In the genomic region with DNA sequence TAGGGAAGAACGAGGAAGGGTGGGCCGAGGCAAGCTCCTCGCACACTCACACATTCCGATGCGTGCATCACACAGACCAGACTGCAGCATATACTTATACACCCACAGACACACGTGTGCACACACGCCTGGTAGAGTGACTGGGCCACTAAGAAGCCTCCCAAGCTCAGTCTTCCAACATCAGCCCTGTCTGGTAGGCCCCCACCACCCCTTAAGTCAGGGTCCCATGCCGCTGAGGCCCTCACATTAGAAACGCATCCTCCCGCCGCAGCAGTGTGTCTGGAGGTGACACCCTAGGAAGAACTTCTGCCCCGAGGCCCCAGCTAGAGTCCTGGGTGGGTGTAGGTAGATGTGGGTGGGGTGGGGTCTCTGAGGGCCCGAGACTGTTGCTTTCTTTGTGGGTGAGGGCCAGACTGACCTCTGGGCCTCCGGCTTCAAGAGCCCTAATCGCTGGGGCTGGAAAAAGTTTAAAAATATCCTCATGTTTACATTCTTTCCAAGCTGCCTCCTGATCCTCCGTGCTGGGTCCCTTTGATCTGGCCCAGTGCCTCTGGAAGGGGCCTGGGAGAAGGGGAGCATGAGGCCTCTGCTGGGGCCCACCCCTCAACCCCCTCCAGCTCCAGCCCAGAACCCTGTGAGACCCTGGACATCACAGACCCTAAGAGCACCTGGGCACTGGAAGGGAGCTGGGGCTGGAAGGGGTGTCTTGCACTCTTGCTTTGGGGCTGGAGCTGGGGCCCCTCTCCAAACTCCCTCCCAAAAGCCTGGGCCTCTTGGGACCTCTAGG, we compare ENCODE assay signal across 10 cellular contexts. TPM values are rescaled to one million over a fixed set of nuclear protein-coding genes. Genes with fewer than 3 reads are reported as not detected.
A peak's percentile ranks its signal among the peaks of the same experiment; 100 is the strongest.
DNase-seq lines count a peak whose midpoint lies in the region; ATAC-seq and TF ChIP-seq lines count a peak whose summit lies in the region.
"Had no signal": no experiment of that assay in that cellular context is flagged by ENCODE, and none has a peak within 500 bp of the region (broad histone marks: within the 10 kb centered on the region; RNA-seq: fewer than 3 reads in every experiment).

No MANE protein-coding gene starts in this region.

- H3K4me3 Mint-ChIP-seq in activated CD4-positive, alpha-beta T cell treated with anti-CD3 and anti-CD28 coated beads, Interleukin-2, amount 10 ng/mL, durations not matched to agents 7 days and 5 days, result no peak overlapping the region
- H3K4me3 Mint-ChIP-seq in activated CD4-positive, alpha-beta T cell treated with anti-CD3 and anti-CD28 coated beads for 36 hours, result no peak overlapping the region

- H3K27ac ChIP-seq in cardiac muscle cell (peak overlapping the region; percentile 100), muscle layer of duodenum (ENCODE audit: low read length) (peak overlapping the region; percentile 39), aorta (ENCODE audit: low read depth in 1 of 2, low read length in 2 of 2) (peak overlapping the region; percentile 3 to 60)

- no peaks in the 10 kb centered on the region for H3K9me3 Mint-ChIP-seq in activated CD4-positive, alpha-beta T cell treated with anti-CD3 and anti-CD28 coated beads, Interleukin-2, amount 10 ng/mL, durations not matched to agents 7 days and 5 days
- no peaks in the 10 kb centered on the region for H3K9me3 Mint-ChIP-seq in activated CD4-positive, alpha-beta T cell treated with anti-CD3 and anti-CD28 coated beads for 36 hours (ENCODE audit: low read depth)
- H3K9me3 Mint-ChIP-seq: naive thymus-derived CD4-positive, alpha-beta T cell had no signal

- H3K36me3 ChIP-seq in cardiac muscle cell (no peaks in the 10 kb centered on the region), muscle layer of duodenum (ENCODE audit: control insufficient read depth in 1 of 2, insufficient read depth in 2 of 2, low read length in 2 of 2) (no peaks in the 10 kb centered on the region), aorta (ENCODE audit: control insufficient read depth in 1 of 2, insufficient read depth in 2 of 2, low read length in 1 of 2) (no peaks in the 10 kb centered on the region)

- peaks cover 12% of the 10 kb centered on the region for H3K4me1 Mint-ChIP-seq in activated CD4-positive, alpha-beta T cell treated with anti-CD3 and anti-CD28 coated beads, Interleukin-2, amount 10 ng/mL, durations not matched to agents 7 days and 5 days
- peaks cover 6% of the 10 kb centered on the region for H3K4me1 Mint-ChIP-seq in activated CD4-positive, alpha-beta T cell treated with anti-CD3 and anti-CD28 coated beads for 36 hours

- 21 to 34% methylated on average over 16 of the region's 16 CpGs for WGBS in aorta, 2 donors

- peaks cover 2% of the 10 kb centered on the region for H3K27me3 Mint-ChIP-seq in activated CD4-positive, alpha-beta T cell treated with anti-CD3 and anti-CD28 coated beads, Interleukin-2, amount 10 ng/mL, durations not matched to agents 7 days and 5 days
- no peaks in the 10 kb centered on the region for H3K27me3 Mint-ChIP-seq in activated CD4-positive, alpha-beta T cell treated with anti-CD3 and anti-CD28 coated beads for 36 hours
- H3K27me3 Mint-ChIP-seq: naive thymus-derived CD4-positive, alpha-beta T cell had no signal

- no peak for TF ChIP-seq CTCF in cardiac muscle cell (IDR thresholded peaks at IDR 0.05; ENCODE audit: low read depth, low read length)

- POLR2A ChIA-PET in activated CD4-positive, alpha-beta T cell treated with anti-CD3 and anti-CD28 coated beads, Interleukin-2, amount 10 ng/mL, durations not matched to agents 7 days and 5 days (lab: Charles Lee), result no interaction called here
- POLR2A ChIA-PET in activated CD4-positive, alpha-beta T cell treated with anti-CD3 and anti-CD28 coated beads for 36 hours (lab: Charles Lee), result interaction anchor here (1.0 kb wide), 1 partner anchor 32 kb away, joined by 3 read pairs; no protein-coding TSS in a partner anchor

- peak overlapping the region; percentile 13 for H3K27ac Mint-ChIP-seq in activated CD4-positive, alpha-beta T cell treated with anti-CD3 and anti-CD28 coated beads, Interleukin-2, amount 10 ng/mL, durations not matched to agents 7 days and 5 days
- H3K27ac Mint-ChIP-seq in activated CD4-positive, alpha-beta T cell treated with anti-CD3 and anti-CD28 coated beads for 36 hours, result no peak overlapping the region

- no peak for DNase-seq in activated CD4-positive, alpha-beta T cell treated with anti-CD3 and anti-CD28 coated beads, Interleukin-2, amount 10 ng/mL, durations not matched to agents 7 days and 5 days
- DNase-seq in activated CD4-positive, alpha-beta T cell treated with anti-CD3 and anti-CD28 coated beads for 36 hours, result no peak
- DNase-seq in cardiac muscle cell (ENCODE audit: low read depth in 1 of 2, low spot score in 1 of 2), result peak in 1 of 2 donors; percentile 94
- peak in 1 of 2 donors; percentile 57 for DNase-seq in aorta
- DNase-seq in activated CD4-positive, alpha-beta T cell treated with anti-CD3 and anti-CD28 coated beads, Interleukin-2, amount 50 U/mL, for 1 hour, result no peak
- DNase-seq: activated CD4-positive, alpha-beta T cell treated with anti-CD3 and anti-CD28 coated beads for 1 hour had no signal

- CTCF ChIA-PET in activated CD4-positive, alpha-beta T cell treated with anti-CD3 and anti-CD28 coated beads, Interleukin-2, amount 10 ng/mL, durations not matched to agents 7 days and 5 days (lab: Charles Lee), result interaction anchor here (0.6 to 6.4 kb wide), 8 partner anchors 8 to 69 kb away, joined by 3 to 51 read pairs (median 5); partner anchors contain the start of gene RRAD
- CTCF ChIA-PET in activated CD4-positive, alpha-beta T cell treated with anti-CD3 and anti-CD28 coated beads for 36 hours (lab: Charles Lee), result interaction anchor here (0.6 to 2.2 kb wide), 6 partner anchors 7 to 175 kb away, joined by 3 to 9 read pairs (median 4); no protein-coding TSS in a partner anchor

- H3K9me3 ChIP-seq in cardiac muscle cell (ENCODE audit: low read depth) (no peaks in the 10 kb centered on the region), muscle layer of duodenum (ENCODE audit: control insufficient read depth in 1 of 2, low read length in 2 of 2) (no peaks in the 10 kb centered on the region), aorta (ENCODE audit: control insufficient read depth, low read length) (no peaks in the 10 kb centered on the region)

- no peaks in the 10 kb centered on the region for H3K36me3 Mint-ChIP-seq in activated CD4-positive, alpha-beta T cell treated with anti-CD3 and anti-CD28 coated beads, Interleukin-2, amount 10 ng/mL, durations not matched to agents 7 days and 5 days (ENCODE audit: low read depth)
- H3K36me3 Mint-ChIP-seq in activated CD4-positive, alpha-beta T cell treated with anti-CD3 and anti-CD28 coated beads for 36 hours (ENCODE audit: low read depth), result no peaks in the 10 kb centered on the region
- H3K36me3 Mint-ChIP-seq: naive thymus-derived CD4-positive, alpha-beta T cell had no signal

- H3K27me3 ChIP-seq in cardiac muscle cell (no peaks in the 10 kb centered on the region), muscle layer of duodenum (ENCODE audit: low read depth, low read length) (no peaks in the 10 kb centered on the region), aorta (ENCODE audit: control insufficient read depth in 1 of 2, insufficient read depth in 2 of 2, low read length in 1 of 2) (no peaks in the 10 kb centered on the region)

- no peak for ATAC-seq in activated CD4-positive, alpha-beta T cell treated with anti-CD3 and anti-CD28 coated beads for 36 hours
- ATAC-seq in aorta (ENCODE audit: low FRiP score), result no peak
- no peak for ATAC-seq in GM18870 (IDR thresholded peaks at IDR 0.05; ENCODE audit: unreplicated experiment)
- ATAC-seq in GM21717 (IDR thresholded peaks at IDR 0.05; ENCODE audit: unreplicated experiment), result no peak

- intact Hi-C loops in activated CD4-positive, alpha-beta T cell treated with anti-CD3 and anti-CD28 coated beads for 36 hours (cut with DNase I, micrococcal nuclease), result no loop called here
- intact Hi-C loops in aorta (cut with DNase I), result loop anchor here in 1 of 2 donors (5.0 kb wide), 1 partner anchor 112 kb away; no protein-coding TSS in a partner anchor

- peaks cover 67% of the 10 kb centered on the region for H3K4me1 ChIP-seq in cardiac muscle cell (ENCODE audit: low read depth)
- H3K4me1 ChIP-seq in muscle layer of duodenum (ENCODE audit: control insufficient read depth in 1 of 2, insufficient read depth in 2 of 2, low read length in 2 of 2), result peaks cover 18 to 49% of the 10 kb centered on the region in 2 donors
- peaks cover 0 to 4% of the 10 kb centered on the region in 2 donors for H3K4me1 ChIP-seq in aorta (ENCODE audit: control insufficient read depth in 1 of 2, insufficient read depth in 2 of 2, low read length in 2 of 2)

- H3K4me3 ChIP-seq in cardiac muscle cell (peak overlapping the region; percentile 10), muscle layer of duodenum (ENCODE audit: low read depth in 1 of 2, low read length in 2 of 2) (peak overlapping the region in 1 of 2 donors; percentile 16), aorta (ENCODE audit: low read length in 2 of 2) (no peak overlapping the region)

RNA-seq across cellular contexts. Expression of gene CDH16, which starts 13.6 kb away (rescaled TPM):
- not detected for total RNA-seq in activated CD4-positive, alpha-beta T cell treated with anti-CD3 and anti-CD28 coated beads, Interleukin-2, amount 10 ng/mL, durations not matched to agents 7 days and 5 days
- not detected for total RNA-seq in activated CD4-positive, alpha-beta T cell treated with anti-CD3 and anti-CD28 coated beads for 36 hours
- 0.07 and 4.4 TPM in 2 replicates for total RNA-seq in cardiac muscle cell
- not detected in 2 replicates for polyA plus RNA-seq in cardiac muscle cell
- total RNA-seq in aorta, result not detected
- under 1 TPM in 1 of 2 donors, not detected in 1; 0.18 TPM for polyA plus RNA-seq in aorta
- total RNA-seq: naive thymus-derived CD4-positive, alpha-beta T cell had no signal
- polyA plus RNA-seq: naive thymus-derived CD4-positive, alpha-beta T cell had no signal

RNA-seq across cellular contexts. Expression of gene RRAD, which starts 20.3 kb away (rescaled TPM):
- under 1 TPM; 0.20 to 0.23 TPM for total RNA-seq in activated CD4-positive, alpha-beta T cell treated with anti-CD3 and anti-CD28 coated beads, Interleukin-2, amount 10 ng/mL, durations not matched to agents 7 days and 5 days
- total RNA-seq in activated CD4-positive, alpha-beta T cell treated with anti-CD3 and anti-CD28 coated beads for 36 hours, result under 1 TPM; 0.19 to 0.55 TPM
- total RNA-seq in cardiac muscle cell (51.6 and 246 TPM in 2 replicates), aorta (10 to 100 TPM; 23.6 to 30.1 TPM)
- polyA plus RNA-seq in cardiac muscle cell (73.8 and 318 TPM in 2 replicates), aorta (10 to 100 TPM; 16.2 to 35.2 TPM)
- polyA plus RNA-seq: naive thymus-derived CD4-positive, alpha-beta T cell had no signal

RNA-seq across cellular contexts. Expression of gene PDP2, which starts 24.7 kb away (rescaled TPM):
- 10 to 100 TPM; 20.8 to 21.4 TPM for total RNA-seq in activated CD4-positive, alpha-beta T cell treated with anti-CD3 and anti-CD28 coated beads, Interleukin-2, amount 10 ng/mL, durations not matched to agents 7 days and 5 days
- total RNA-seq in activated CD4-positive, alpha-beta T cell treated with anti-CD3 and anti-CD28 coated beads for 36 hours, result 10 to 100 TPM; 27.8 to 36.6 TPM
- total RNA-seq in cardiac muscle cell, result 6.0 and 19.4 TPM in 2 replicates
- polyA plus RNA-seq in cardiac muscle cell, result 4.1 and 7.4 TPM in 2 replicates
- total RNA-seq in aorta, result 10 to 100 TPM in 1 of 2 donors, 1 to 10 TPM in 1; 8.9 to 10.9 TPM
- polyA plus RNA-seq in aorta, result 1 to 10 TPM; 2.1 to 2.5 TPM

RNA-seq across cellular contexts. Expression of gene CIAO2B, which starts 29.2 kb away (rescaled TPM):
- total RNA-seq in activated CD4-positive, alpha-beta T cell treated with anti-CD3 and anti-CD28 coated beads, Interleukin-2, amount 10 ng/mL, durations not matched to agents 7 days and 5 days, result 100 to 1,000 TPM in 1 of 2 experiments, 10 to 100 TPM in 1; 95.2 to 112 TPM
- 100 to 1,000 TPM; 171 to 186 TPM for total RNA-seq in activated CD4-positive, alpha-beta T cell treated with anti-CD3 and anti-CD28 coated beads for 36 hours
- total RNA-seq in cardiac muscle cell, result 151 and 184 TPM in 2 replicates
- polyA plus RNA-seq in cardiac muscle cell, result 194 and 242 TPM in 2 replicates
- total RNA-seq in aorta, result 10 to 100 TPM; 51.9 to 62.4 TPM
- 100 to 1,000 TPM; 149 to 165 TPM for polyA plus RNA-seq in aorta

RNA-seq across cellular contexts. Expression of gene CES2, which starts 30.3 kb away (rescaled TPM):
- 10 to 100 TPM; 31.5 to 34.9 TPM for total RNA-seq in activated CD4-positive, alpha-beta T cell treated with anti-CD3 and anti-CD28 coated beads, Interleukin-2, amount 10 ng/mL, durations not matched to agents 7 days and 5 days
- total RNA-seq in activated CD4-positive, alpha-beta T cell treated with anti-CD3 and anti-CD28 coated beads for 36 hours, result 10 to 100 TPM; 30.5 to 31.6 TPM
- total RNA-seq in cardiac muscle cell (67.9 and 84.2 TPM in 2 replicates), aorta (10 to 100 TPM; 32.7 to 42.1 TPM)
- polyA plus RNA-seq in cardiac muscle cell (69.1 and 94.3 TPM in 2 replicates), aorta (10 to 100 TPM; 20.5 to 34.4 TPM)

Comparison
In these comparisons a context has a peak if more than half of its experiments do, and no peak if none do; other contexts are left out.
1. H3K27ac ChIP-seq: peak in every context shown above with its lines; median percentile 100 in cardiac muscle cell; 39 in muscle layer of duodenum; 32 in aorta.
2. RNA of gene RRAD, which starts 20.3 kb away (total RNA-seq): 51.6 to 246 TPM in cardiac muscle cell and 23.6 to 30.1 TPM in aorta; 0.19 to 0.55 TPM in activated CD4-positive, alpha-beta T cell treated with anti-CD3 and anti-CD28 coated beads for 36 hours and 0.20 to 0.23 TPM in activated CD4-positive, alpha-beta T cell treated with anti-CD3 and anti-CD28 coated beads, Interleukin-2, amount 10 ng/mL, durations not matched to agents 7 days and 5 days; every median in the first group is over 10 times any median in the second.